ENCODE assay signal across 16 cellular contexts in genomic region chr18:70280007-70280925, GRCh38. TPM values are rescaled to one million over a fixed set of nuclear protein-coding genes. Genes with fewer than 3 reads are reported as not detected.
DNase-seq lines count a peak whose midpoint lies in the region; ATAC-seq and TF ChIP-seq lines count a peak whose summit lies in the region.
"Had no signal": no experiment of that assay in that cellular context is flagged by ENCODE, and none has a peak within 500 bp of the region (broad histone marks: within the 10 kb centered on the region; RNA-seq: fewer than 3 reads in every experiment).

No MANE protein-coding gene starts in this region.

- intact Hi-C loops in HCT116 (cut with micrococcal nuclease), result no loop called here
- intact Hi-C loops in Panc1 (cut with micrococcal nuclease; ENCODE audit: unreplicated experiment), result no loop called here

- RAD21 ChIA-PET in HCT116 (lab: Charles Lee; ENCODE audit: low non-redundant PET in 1 of 2, low total read pairs in 2 of 2, uncharacterized antibody in 2 of 2, unreplicated experiment in 2 of 2), result no interaction called here

- H3K9ac ChIP-seq in HCT116 (ENCODE audit: low read length) (peak overlapping the region; percentile 9; the same call in 1 of the 2 replicates), endodermal cell (ENCODE audit: extremely low read depth, low read length, poor library complexity, severe bottlenecking) (no peak overlapping the region)
- H3K9ac ChIP-seq: KMS-11, neural progenitor cell had no signal

- H3K9me2 ChIP-seq in HCT116 (ENCODE audit: insufficient read depth), result no peaks in the 10 kb centered on the region

- 83 to 91% methylated on average over 1 to 5 of the region's 5 CpGs for WGBS in endodermal cell (ENCODE audit: insufficient coverage in 1 of 2, insufficient read length in 1 of 2), 2 experiments

- no peak overlapping the region for H3K27ac Mint-ChIP-seq in endodermal cell
- H3K27ac Mint-ChIP-seq: activated CD4-positive, alpha-beta T cell treated with anti-CD3 and anti-CD28 coated beads, Interleukin-2, amount 10 ng/mL, durations not matched to agents 7 days and 5 days; activated T-helper 17 cell treated with anti-CD3 and anti-CD28 coated beads, Interleukin-2, amount 50 U/mL, for 72 hours; neural progenitor cell had no signal

- no peak overlapping the region for H3K4me3 Mint-ChIP-seq in endodermal cell
- H3K4me3 Mint-ChIP-seq: activated CD4-positive, alpha-beta T cell treated with anti-CD3 and anti-CD28 coated beads, Interleukin-2, amount 10 ng/mL, durations not matched to agents 7 days and 5 days; activated T-helper 17 cell treated with anti-CD3 and anti-CD28 coated beads, Interleukin-2, amount 50 U/mL, for 72 hours; neural progenitor cell had no signal

- no peak for TF ChIP-seq CTCF in HCT116 (IDR thresholded peaks at IDR 0.05 in 2 of 3, conservative IDR thresholded peaks at IDR 0.05 in 1 of 3; ENCODE audit: borderline replicate concordance in 1 of 3, insufficient read depth in 1 of 3, low read depth in 2 of 3, low read length in 2 of 3)
- TF ChIP-seq CTCF in Panc1 (IDR thresholded peaks at IDR 0.05), result no peak
- no peak for TF ChIP-seq CTCF in endodermal cell (conservative IDR thresholded peaks at IDR 0.05)

- peaks cover 7% of the 10 kb centered on the region for H3K4me1 Mint-ChIP-seq in endodermal cell
- H3K4me1 Mint-ChIP-seq: activated CD4-positive, alpha-beta T cell treated with anti-CD3 and anti-CD28 coated beads, Interleukin-2, amount 10 ng/mL, durations not matched to agents 7 days and 5 days; activated T-helper 17 cell treated with anti-CD3 and anti-CD28 coated beads, Interleukin-2, amount 50 U/mL, for 72 hours; neural progenitor cell had no signal

- BruUV-seq in HCT116 (replicated peaks; lab: Mats Ljungman, UMichigan) (no TSS peak), Panc1 (replicated peaks; lab: Mats Ljungman, UMichigan) (no TSS peak)

- no peaks in the 10 kb centered on the region for H3K27me3 ChIP-seq in HCT116 (ENCODE audit: insufficient read depth, low read length)
- no peaks in the 10 kb centered on the region for H3K27me3 ChIP-seq in Panc1 (ENCODE audit: control insufficient read depth, insufficient read depth, low read length)
- H3K27me3 ChIP-seq in endodermal cell (ENCODE audit: control insufficient read depth, insufficient read depth, low read length, poor library complexity, severe bottlenecking), result peaks cover 4% of the 10 kb centered on the region
- H3K27me3 ChIP-seq: neural progenitor cell had no signal

- H2AFZ ChIP-seq in HCT116 (ENCODE audit: low read depth, low read length, poor library complexity, severe bottlenecking), result peak overlapping the region; percentile 13
- H2AFZ ChIP-seq: neural progenitor cell had no signal

- no peaks in the 10 kb centered on the region for H3K36me3 Mint-ChIP-seq in endodermal cell (ENCODE audit: low read depth)
- H3K36me3 Mint-ChIP-seq: neural progenitor cell had no signal

- CTCF ChIA-PET in HCT116 (lab: Charles Lee) (no interaction called here), Panc1 (lab: Charles Lee) (no interaction called here)

- no peak for TF ChIP-seq RAD21 in HCT116 (IDR thresholded peaks at IDR 0.05; ENCODE audit: low read depth)

- no peaks in the 10 kb centered on the region for H3K79me2 ChIP-seq in HCT116 (ENCODE audit: insufficient read depth, low read length)

- POLR2A ChIA-PET in HCT116 (lab: Charles Lee) (no interaction called here), Panc1 (lab: Charles Lee) (no interaction called here)

- H3K9me3 ChIP-seq in HCT116 (ENCODE audit: control insufficient read depth in 1 of 2, insufficient read depth in 1 of 2, low read depth in 1 of 2, low read length in 2 of 2) (peaks cover 0 to 7% of the 10 kb centered on the region in 2 experiments; a peak in 1 of 4 replicates), Panc1 (ENCODE audit: control insufficient read depth, insufficient read depth, low read depth, low read length) (no peaks in the 10 kb centered on the region; the same call in 1 of the 2 replicates), endodermal cell (ENCODE audit: control insufficient read depth, low read length) (peaks cover 25% of the 10 kb centered on the region)

- no peaks in the 10 kb centered on the region for H4K20me1 ChIP-seq in HCT116 (ENCODE audit: insufficient read depth)

- H3K4me3 ChIP-seq in HCT116 (replicated peaks in 1 of 2; ENCODE audit: low read depth in 1 of 2, low read length in 2 of 2) (no peak overlapping the region), Panc1 (ENCODE audit: low read depth in 2 of 2, low read length in 2 of 2) (no peak overlapping the region), endodermal cell (ENCODE audit: low read length) (peak overlapping the region; percentile 25)
- H3K4me3 ChIP-seq: lung, neural progenitor cell had no signal

- H3K4me2 ChIP-seq in HCT116 (ENCODE audit: low read length), result peak overlapping the region; percentile 41
- H3K4me2 ChIP-seq: KMS-11, neural progenitor cell had no signal

- ATAC-seq in HCT116 (peak; percentile 85), Panc1 (0 out of 2 replicates have a peak, but pooled peaks have one; percentile 48), HG03108 (IDR thresholded peaks at IDR 0.05; ENCODE audit: unreplicated experiment) (no peak)

- TF ChIP-seq POLR2A in HCT116 (IDR thresholded peaks at IDR 0.05; ENCODE audit: borderline replicate concordance, extremely low read depth, insufficient read depth, insufficient read length), result no peak

- DNase-seq in HCT116 (ENCODE audit: low read depth, low spot score) (peak; percentile 88), Panc1 (ENCODE audit: low read depth, low spot score) (no peak), endodermal cell (no peak), mucosa of gallbladder (ENCODE audit: low spot score) (peak; percentile 53), middle frontal gyrus (ENCODE audit: extremely low spot score, low spot score) (no peak), MV-4-11 (lab: John Stamatoyannopoulos, UW) (no peak), NCI-H69 (lab: John Stamatoyannopoulos, UW) (no peak)
- DNase-seq: activated CD4-positive, alpha-beta T cell treated with anti-CD3 and anti-CD28 coated beads, Interleukin-2, amount 10 ng/mL, durations not matched to agents 7 days and 5 days; effector memory CD4-positive, alpha-beta T cell; NCI-H187 had no signal

- H3K36me3 ChIP-seq in HCT116 (ENCODE audit: control insufficient read depth in 1 of 2, insufficient read depth in 2 of 2, low read length in 2 of 2) (peaks cover 0 to 7% of the 10 kb centered on the region in 2 experiments; a peak in 1 of 4 replicates), Panc1 (ENCODE audit: control insufficient read depth, insufficient read depth, low read length) (no peaks in the 10 kb centered on the region), endodermal cell (ENCODE audit: control insufficient read depth, insufficient read depth, low read length) (no peaks in the 10 kb centered on the region)
- H3K36me3 ChIP-seq: neural progenitor cell had no signal

- H3K27me3 Mint-ChIP-seq in endodermal cell (ENCODE audit: insufficient read depth), result peaks cover 4% of the 10 kb centered on the region

- peaks cover 13% of the 10 kb centered on the region for H3K9me3 Mint-ChIP-seq in endodermal cell
- H3K9me3 Mint-ChIP-seq: activated T-helper 17 cell treated with anti-CD3 and anti-CD28 coated beads, Interleukin-2, amount 50 U/mL, for 72 hours; neural progenitor cell had no signal

- in situ Hi-C loops in Panc1 (cut with HindIII; ENCODE audit: low pct_unique_long_range_greater_than_20kb, low sequenced_read_pairs), result no loop called here

- H3K4me1 ChIP-seq in HCT116 (ENCODE audit: control insufficient read depth in 1 of 2, insufficient read depth in 2 of 2, low read length in 2 of 2) (peaks cover 37 to 60% of the 10 kb centered on the region in 2 experiments), Panc1 (ENCODE audit: control insufficient read depth, insufficient read depth, low read length) (no peaks in the 10 kb centered on the region), endodermal cell (ENCODE audit: control insufficient read depth, insufficient read depth, low read length) (no peaks in the 10 kb centered on the region)

- H3K27ac ChIP-seq in HCT116 (ENCODE audit: low read depth, low read length) (peak overlapping the region; percentile 66), Panc1 (ENCODE audit: low read length) (no peak overlapping the region; the same call in 1 of the 2 replicates), endodermal cell (ENCODE audit: low read depth, low read length) (no peak overlapping the region)
- H3K27ac ChIP-seq: C4-2B, KMS-11, neural progenitor cell had no signal

TF ChIP-seq in HCT116, 20 proteins besides CTCF, POLR2A, EP300 and RAD21 (continues in another document):
- no peak for TF ChIP-seq EZH2phosphoT487 (IDR thresholded peaks at IDR 0.05; ENCODE audit: borderline replicate concordance)
- TF ChIP-seq CEBPB (IDR thresholded peaks at IDR 0.05; ENCODE audit: low read depth), result no peak
- TF ChIP-seq FOSL1 (IDR thresholded peaks at IDR 0.05; ENCODE audit: low read depth), result no peak
- TF ChIP-seq ZNF274 (IDR thresholded peaks at IDR 0.05; ENCODE audit: low read depth, low read length), result no peak
- no peak for TF ChIP-seq EZH2 (IDR thresholded peaks at IDR 0.05)
- TF ChIP-seq YY1 (IDR thresholded peaks at IDR 0.05; ENCODE audit: extremely low read depth, insufficient replicate concordance, low read depth, low read length), result peak; percentile 58
- TF ChIP-seq ZBTB33 (IDR thresholded peaks at IDR 0.05; ENCODE audit: extremely low read depth, insufficient replicate concordance, low read length), result no peak
- TF ChIP-seq SIN3A (IDR thresholded peaks at IDR 0.05; ENCODE audit: low read depth), result no peak

RNA-seq across cellular contexts. Expression of gene SOCS6, which starts 8.6 kb away (rescaled TPM):
- 53.4 TPM for total RNA-seq in HCT116 (2021; ENCODE audit: unreplicated experiment)
- 27.7 and 27.8 TPM in 2 replicates for polyA plus RNA-seq in HCT116 (2012)
- 43.0 TPM for total RNA-seq in Panc1 (2021; ENCODE audit: unreplicated experiment)
- 22.7 TPM for polyA plus RNA-seq in Panc1 (2012; ENCODE audit: insufficient read length)
- 10 to 100 TPM; 28.2 to 30.0 TPM for total RNA-seq in endodermal cell
- polyA plus RNA-seq in endodermal cell (2013, experiment 1 of 2), result 18.2 TPM
- 20.1 TPM for polyA plus RNA-seq in endodermal cell (2013, experiment 2 of 2)
- total RNA-seq in mucosa of gallbladder, result 29.9 TPM

Comparison
In these comparisons a context has a peak if more than half of its experiments do, and no peak if none do; other contexts are left out.
1. DNase-seq: peak in HCT116 (single experiment) and mucosa of gallbladder (single experiment); none in Panc1 (single experiment), endodermal cell (single experiment), middle frontal gyrus (single experiment), MV-4-11 (single experiment) and NCI-H69 (single experiment).